ENCODE assay signal across 1 cellular context in genomic region chr9:17481565-17481964, GRCh38.
TF ChIP-seq lines count a peak whose summit lies in the region.

No MANE protein-coding gene starts in this region.

TF ChIP-seq in WTC11, 78 proteins besides CTCF, POLR2A, EP300 and RAD21 (continued from another document):
- no peak for TF ChIP-seq AFF4 (CRISPR knock-in tag; IDR thresholded peaks at IDR 0.05; ENCODE audit: borderline replicate concordance)
- TF ChIP-seq TCF7 (CRISPR knock-in tag; IDR thresholded peaks at IDR 0.05; ENCODE audit: low read depth), result no peak
- TF ChIP-seq ELF4 (CRISPR knock-in tag; IDR thresholded peaks at IDR 0.05; ENCODE audit: low read depth), result no peak
